Comparison of ENCODE assay signal across 7 cellular contexts in genomic region chr1:213050745-213051126, GRCh38. TPM values are rescaled to one million over a fixed set of nuclear protein-coding genes. Genes with fewer than 3 reads are reported as not detected.
DNase-seq lines count a peak whose midpoint lies in the region; ATAC-seq lines count a peak whose summit lies in the region.

No MANE protein-coding gene starts in this region.

- no peaks in the 10 kb centered on the region for H3K9me3 ChIP-seq in iPS-15b (ENCODE audit: control insufficient read depth, insufficient read depth, low read length)

- ATAC-seq in GM19023 (IDR thresholded peaks at IDR 0.05; ENCODE audit: unreplicated experiment): peak; percentile 34
- peak; percentile 35 for ATAC-seq in HG03025 (IDR thresholded peaks at IDR 0.05; ENCODE audit: low FRiP score, unreplicated experiment)
- ATAC-seq in stimulated activated naive CD8-positive, alpha-beta T cell treated with anti-CD3 and anti-CD28 coated beads, Interleukin-15, amount 100 ng/mL, for 72 hours: peak; percentile 56

- H3K27me3 Mint-ChIP-seq in activated T-helper 1 cell treated with anti-CD3 and anti-CD28 coated beads, Interleukin-12 subunit alpha, Interleukin-12 subunit beta, Interleukin-2, Interleukin-4 antibody, amounts not matched to agents 30 ng/mL and 10 ng/mL and 1 ng/mL, durations not matched to agents 14 hours and 24 hours and 36 hours (ENCODE audit: insufficient read depth): peaks cover 9% of the 10 kb centered on the region
- H3K27me3 Mint-ChIP-seq in stimulated activated naive CD8-positive, alpha-beta T cell treated with anti-CD3 and anti-CD28 coated beads, Interleukin-15, amount 100 ng/mL, for 72 hours: peaks cover 13% of the 10 kb centered on the region

- H3K27ac Mint-ChIP-seq in activated T-helper 1 cell treated with anti-CD3 and anti-CD28 coated beads, Interleukin-12 subunit alpha, Interleukin-12 subunit beta, Interleukin-2, Interleukin-4 antibody, amounts not matched to agents 30 ng/mL and 10 ng/mL and 1 ng/mL, durations not matched to agents 14 hours and 24 hours and 36 hours: peak overlapping the region; percentile 87
- H3K27ac Mint-ChIP-seq in stimulated activated naive CD8-positive, alpha-beta T cell treated with anti-CD3 and anti-CD28 coated beads, Interleukin-15, amount 100 ng/mL, for 72 hours: peak overlapping the region; percentile 92 to 94

- H3K4me3 ChIP-seq in iPS-15b (ENCODE audit: low read depth, low read length): peak overlapping the region; percentile 94

- peak overlapping the region; percentile 76 for H3K9ac ChIP-seq in iPS-15b (ENCODE audit: low read depth, low read length)

- peaks cover 18% of the 10 kb centered on the region for H3K9me3 Mint-ChIP-seq in activated T-helper 1 cell treated with anti-CD3 and anti-CD28 coated beads, Interleukin-12 subunit alpha, Interleukin-12 subunit beta, Interleukin-2, Interleukin-4 antibody, amounts not matched to agents 30 ng/mL and 10 ng/mL and 1 ng/mL, durations not matched to agents 14 hours and 24 hours and 36 hours
- peaks cover 11 to 18% of the 10 kb centered on the region in 2 donors for H3K9me3 Mint-ChIP-seq in stimulated activated naive CD8-positive, alpha-beta T cell treated with anti-CD3 and anti-CD28 coated beads, Interleukin-15, amount 100 ng/mL, for 72 hours

- no peak for DNase-seq in activated T-helper 1 cell treated with anti-CD3 and anti-CD28 coated beads, Interleukin-12 subunit alpha, Interleukin-12 subunit beta, Interleukin-2, Interleukin-4 antibody, amounts not matched to agents 30 ng/mL and 10 ng/mL and 1 ng/mL, durations not matched to agents 14 hours and 24 hours and 36 hours (ENCODE audit: low spot score)
- no peak for DNase-seq in stimulated activated naive CD8-positive, alpha-beta T cell treated with anti-CD3 and anti-CD28 coated beads, Interleukin-15, amount 100 ng/mL, for 72 hours
- DNase-seq in midbrain (lab: John Stamatoyannopoulos, UW): no peak
- no peak for DNase-seq in pons (ENCODE audit: low spot score)

- H3K27me3 ChIP-seq in iPS-15b (ENCODE audit: control insufficient read depth, insufficient read depth, low read length): no peaks in the 10 kb centered on the region

- intact Hi-C loops in activated T-helper 1 cell treated with anti-CD3 and anti-CD28 coated beads, Interleukin-12 subunit alpha, Interleukin-12 subunit beta, Interleukin-2, Interleukin-4 antibody, amounts not matched to agents 30 ng/mL and 10 ng/mL and 1 ng/mL, durations not matched to agents 14 hours and 24 hours and 36 hours (cut with micrococcal nuclease): loop anchor here (1.0 kb wide), 4 partner anchors 20 to 259 kb away; partner anchors contain the start of genes ANGEL2, FLVCR1, NSL1 and TATDN3

- H3K4me1 ChIP-seq in iPS-15b (ENCODE audit: control insufficient read depth, insufficient read depth, low read length): peaks cover 8% of the 10 kb centered on the region

- H3K36me3 Mint-ChIP-seq in activated T-helper 1 cell treated with anti-CD3 and anti-CD28 coated beads, Interleukin-12 subunit alpha, Interleukin-12 subunit beta, Interleukin-2, Interleukin-4 antibody, amounts not matched to agents 30 ng/mL and 10 ng/mL and 1 ng/mL, durations not matched to agents 14 hours and 24 hours and 36 hours (ENCODE audit: low read depth): peaks cover 15% of the 10 kb centered on the region

- H3K4me1 Mint-ChIP-seq in activated T-helper 1 cell treated with anti-CD3 and anti-CD28 coated beads, Interleukin-12 subunit alpha, Interleukin-12 subunit beta, Interleukin-2, Interleukin-4 antibody, amounts not matched to agents 30 ng/mL and 10 ng/mL and 1 ng/mL, durations not matched to agents 14 hours and 24 hours and 36 hours (ENCODE audit: low read depth): peaks cover 37% of the 10 kb centered on the region
- peaks cover 26% of the 10 kb centered on the region for H3K4me1 Mint-ChIP-seq in stimulated activated naive CD8-positive, alpha-beta T cell treated with anti-CD3 and anti-CD28 coated beads, Interleukin-15, amount 100 ng/mL, for 72 hours

- H3K36me3 ChIP-seq in iPS-15b (ENCODE audit: control insufficient read depth, insufficient read depth, low read length): no peaks in the 10 kb centered on the region

- peak overlapping the region; percentile 96 for H3K4me3 Mint-ChIP-seq in activated T-helper 1 cell treated with anti-CD3 and anti-CD28 coated beads, Interleukin-12 subunit alpha, Interleukin-12 subunit beta, Interleukin-2, Interleukin-4 antibody, amounts not matched to agents 30 ng/mL and 10 ng/mL and 1 ng/mL, durations not matched to agents 14 hours and 24 hours and 36 hours
- peak overlapping the region; percentile 91 to 97 for H3K4me3 Mint-ChIP-seq in stimulated activated naive CD8-positive, alpha-beta T cell treated with anti-CD3 and anti-CD28 coated beads, Interleukin-15, amount 100 ng/mL, for 72 hours

RNA-seq across cellular contexts. Expression of gene RPS6KC1, which starts 0.3 kb away (rescaled TPM):
- 7.2 and 7.5 TPM in 2 replicates for total RNA-seq in activated T-helper 1 cell treated with anti-CD3 and anti-CD28 coated beads, Interleukin-12 subunit alpha, Interleukin-12 subunit beta, Interleukin-2, Interleukin-4 antibody, amounts not matched to agents 30 ng/mL and 10 ng/mL and 1 ng/mL, durations not matched to agents 14 hours and 24 hours and 36 hours

RNA-seq across cellular contexts. Expression of gene ANGEL2, which starts 35.1 kb away (rescaled TPM):
- 44.2 and 46.1 TPM in 2 replicates for total RNA-seq in activated T-helper 1 cell treated with anti-CD3 and anti-CD28 coated beads, Interleukin-12 subunit alpha, Interleukin-12 subunit beta, Interleukin-2, Interleukin-4 antibody, amounts not matched to agents 30 ng/mL and 10 ng/mL and 1 ng/mL, durations not matched to agents 14 hours and 24 hours and 36 hours
